In the genomic region with DNA sequence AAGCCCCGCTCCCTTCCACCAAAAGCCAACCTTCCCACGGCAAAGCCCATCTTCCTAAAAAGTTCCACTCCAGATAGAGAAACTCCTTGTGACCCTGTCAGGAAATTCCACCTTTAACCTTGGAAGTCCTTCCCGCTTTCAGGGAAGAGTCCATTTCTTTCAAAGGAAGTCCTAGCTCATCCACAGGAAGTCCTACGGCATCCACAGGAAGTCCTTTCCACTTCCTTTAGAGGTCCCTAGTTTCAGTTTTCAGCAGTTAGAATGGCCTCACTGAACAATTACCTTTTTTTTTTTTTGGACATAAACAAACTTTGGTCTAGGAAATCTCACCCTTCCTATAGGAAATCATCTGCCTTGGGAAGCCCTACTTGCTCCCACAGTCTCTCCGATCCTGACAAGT, we compare ENCODE assay signal across 17 cellular contexts. TPM values are rescaled to one million over a fixed set of nuclear protein-coding genes. Genes with fewer than 3 reads are reported as not detected.
DNase-seq lines count a peak whose midpoint lies in the region; ATAC-seq, FAIRE-seq and TF ChIP-seq lines count a peak whose summit lies in the region.
"Had no signal": no experiment of that assay in that cellular context is flagged by ENCODE, and none has a peak within 500 bp of the region (broad histone marks: within the 10 kb centered on the region; RNA-seq: fewer than 3 reads in every experiment).

No MANE protein-coding gene starts in this region.

- no TSS peak for BruUV-seq in endothelial cell of umbilical vein (replicated peaks; lab: Mats Ljungman, UMichigan)

- intact Hi-C loops in endothelial cell of umbilical vein (cut with micrococcal nuclease) = loop anchor here (1.0 kb wide), 1 partner anchor 24 kb away; no protein-coding TSS in a partner anchor
- intact Hi-C loops in aorta (cut with DNase I) = no loop called here

- H3K4me1 ChIP-seq in DOHH2 (ENCODE audit: control insufficient read depth, low read length) = peaks cover 11% of the 10 kb centered on the region
- H3K4me1 ChIP-seq in Loucy (ENCODE audit: insufficient read depth, low read length, poor library complexity, severe bottlenecking) = peaks cover 12% of the 10 kb centered on the region
- H3K4me1 ChIP-seq in endothelial cell of umbilical vein (ENCODE audit: control insufficient read depth, extremely low read depth, insufficient read depth, low read length) = peaks cover 9% of the 10 kb centered on the region
- H3K4me1 ChIP-seq in parathyroid adenoma = no peaks in the 10 kb centered on the region
- no peaks in the 10 kb centered on the region for H3K4me1 ChIP-seq in aorta (ENCODE audit: control insufficient read depth in 1 of 2, insufficient read depth in 2 of 2, low read length in 2 of 2)
- H3K4me1 ChIP-seq: BE2C, SJSA1 had no signal

- TF ChIP-seq CTCF in DOHH2 (IDR thresholded peaks at IDR 0.05; ENCODE audit: low read depth, low read length, poor library complexity, severe bottlenecking) = no peak
- TF ChIP-seq CTCF in Loucy (conservative IDR thresholded peaks at IDR 0.05; ENCODE audit: low read length) = no peak
- TF ChIP-seq CTCF in endothelial cell of umbilical vein (IDR thresholded peaks at IDR 0.05; ENCODE audit: extremely low read depth in 1 of 2, insufficient read depth in 1 of 2, low read depth in 1 of 2, low read length in 2 of 2) = no peak
- TF ChIP-seq CTCF in parathyroid adenoma (IDR thresholded peaks at IDR 0.05) = no peak

- H3K9me3 ChIP-seq in DOHH2 (ENCODE audit: control insufficient read depth, insufficient read depth, low read length) (no peaks in the 10 kb centered on the region), Loucy (ENCODE audit: insufficient read depth, low read depth, low read length) (peaks cover 2% of the 10 kb centered on the region; the same call in 1 of the 2 replicates), endothelial cell of umbilical vein (replicated peaks; ENCODE audit: control insufficient read depth, insufficient read depth, low read length) (no peaks in the 10 kb centered on the region), parathyroid adenoma (ENCODE audit: control insufficient read depth, low read length) (no peaks in the 10 kb centered on the region), aorta (ENCODE audit: control insufficient read depth, low read length) (no peaks in the 10 kb centered on the region)
- H3K9me3 ChIP-seq: BE2C, SJSA1 had no signal

- H3K79me2 ChIP-seq in DOHH2 (ENCODE audit: control insufficient read depth, low read length) (no peaks in the 10 kb centered on the region), Loucy (ENCODE audit: insufficient read depth, low read length) (no peaks in the 10 kb centered on the region), endothelial cell of umbilical vein (ENCODE audit: control insufficient read depth, insufficient read depth, low read length) (no peaks in the 10 kb centered on the region), parathyroid adenoma (no peaks in the 10 kb centered on the region)

- peak overlapping the region; percentile 14 for H2AFZ ChIP-seq in Loucy (ENCODE audit: low read length)
- peak overlapping the region; percentile 53 for H2AFZ ChIP-seq in endothelial cell of umbilical vein (ENCODE audit: low read depth, low read length)
- no peak overlapping the region for H2AFZ ChIP-seq in parathyroid adenoma

- no peak overlapping the region for H3K9ac ChIP-seq in Loucy (ENCODE audit: low read depth, low read length, poor library complexity, severe bottlenecking)
- H3K9ac ChIP-seq in endothelial cell of umbilical vein (replicated peaks; ENCODE audit: extremely low read depth, insufficient read depth, low read length) = no peak overlapping the region
- H3K9ac ChIP-seq in parathyroid adenoma = no peak overlapping the region

- H4K20me1 ChIP-seq in DOHH2 (ENCODE audit: control insufficient read depth, insufficient read depth, low read depth, low read length) (no peaks in the 10 kb centered on the region), Loucy (ENCODE audit: insufficient read depth, low read length, poor library complexity, severe bottlenecking) (no peaks in the 10 kb centered on the region), endothelial cell of umbilical vein (replicated peaks; ENCODE audit: control insufficient read depth, extremely low read depth, insufficient read depth, low read length) (no peaks in the 10 kb centered on the region)

- H3K9me2 ChIP-seq in DOHH2 (replicated peaks; ENCODE audit: control insufficient read depth, low read length) (no peaks in the 10 kb centered on the region), Loucy (replicated peaks; ENCODE audit: low read depth, low read length) (no peaks in the 10 kb centered on the region)

- dilution Hi-C loops in endothelial cell of umbilical vein (cut with MboI; ENCODE audit: extremely low pct_ligation_motif_present, low sequenced_read_pairs) = no loop called here

- H3K4me3 ChIP-seq in DOHH2 (ENCODE audit: low read length) (no peak overlapping the region), Loucy (ENCODE audit: low read length, poor library complexity, severe bottlenecking) (peak overlapping the region; percentile 32), endothelial cell of umbilical vein (replicated peaks in 1 of 3; ENCODE audit: insufficient read depth in 1 of 3, low read depth in 1 of 3, low read length in 3 of 3) (no peak overlapping the region), parathyroid adenoma (ENCODE audit: low read depth, low read length) (no peak overlapping the region), aorta (ENCODE audit: low read length in 2 of 2) (no peak overlapping the region)
- H3K4me3 ChIP-seq: SJSA1 had no signal

- POLR2A ChIA-PET in endothelial cell of umbilical vein (lab: Charles Lee) = interaction anchor here (0.6 kb wide), 2 partner anchors 51 to 57 kb away, joined by 3 read pairs; no protein-coding TSS in a partner anchor

- H3K36me3 ChIP-seq in DOHH2 (ENCODE audit: control insufficient read depth, low read length) (no peaks in the 10 kb centered on the region), Loucy (ENCODE audit: insufficient read depth, low read length) (no peaks in the 10 kb centered on the region), endothelial cell of umbilical vein (ENCODE audit: control insufficient read depth in 2 of 2, extremely low read depth in 1 of 2, insufficient read depth in 2 of 2, low read length in 2 of 2) (peaks cover 0 to 4% of the 10 kb centered on the region in 2 experiments), parathyroid adenoma (ENCODE audit: control insufficient read depth, insufficient read depth, low read length) (no peaks in the 10 kb centered on the region), aorta (ENCODE audit: control insufficient read depth in 1 of 2, insufficient read depth in 2 of 2, low read length in 1 of 2) (peaks cover 0 to 9% of the 10 kb centered on the region in 2 donors)
- H3K36me3 ChIP-seq: BE2C had no signal

- CTCF ChIA-PET in endothelial cell of umbilical vein (lab: Charles Lee) = interaction anchor here (0.7 to 6.9 kb wide), 3 partner anchors 9 to 92 kb away, joined by 4 to 71 read pairs (median 4); no protein-coding TSS in a partner anchor

- TF ChIP-seq POLR2A in endothelial cell of umbilical vein (IDR thresholded peaks at IDR 0.05; ENCODE audit: low read depth, low read length) = no peak

- no peak overlapping the region for H3K27ac ChIP-seq in DOHH2 (ENCODE audit: low read depth, low read length)
- no peak overlapping the region for H3K27ac ChIP-seq in endothelial cell of umbilical vein (ENCODE audit: insufficient read depth, low read depth, low read length)
- H3K27ac ChIP-seq in parathyroid adenoma = peak overlapping the region; percentile 40
- H3K27ac ChIP-seq in aorta (ENCODE audit: low read depth in 1 of 2, low read length in 2 of 2) = no peak overlapping the region
- H3K27ac ChIP-seq: SJSA1 had no signal

- 89 to 90% methylated on average over 5 of the region's 5 CpGs for WGBS in aorta, 2 donors

- peak; percentile 8 for FAIRE-seq in endothelial cell of umbilical vein (lab: Jason Lieb, UNC)

- H3K27me3 ChIP-seq in DOHH2 (ENCODE audit: control insufficient read depth, low read length) (0 out of 2 replicates have a peak, but pooled peaks cover 2% of the 10 kb centered on the region), Loucy (ENCODE audit: insufficient read depth, low read length, poor library complexity, severe bottlenecking) (no peaks in the 10 kb centered on the region), endothelial cell of umbilical vein (ENCODE audit: control insufficient read depth in 2 of 2, insufficient read depth in 2 of 2, low read length in 2 of 2) (no peaks in the 10 kb centered on the region), parathyroid adenoma (ENCODE audit: control insufficient read depth, insufficient read depth, low read length) (no peaks in the 10 kb centered on the region), aorta (ENCODE audit: control insufficient read depth in 1 of 2, insufficient read depth in 2 of 2, low read length in 1 of 2) (no peaks in the 10 kb centered on the region)
- H3K27me3 ChIP-seq: BE2C, SJSA1 had no signal

- no peak for ATAC-seq in aorta (ENCODE audit: low FRiP score)
- ATAC-seq: PC-3 had no signal

- H3K9me1 ChIP-seq in endothelial cell of umbilical vein (replicated peaks; ENCODE audit: control insufficient read depth, extremely low read depth, insufficient read depth, low read length) = no peaks in the 10 kb centered on the region

- H3K4me2 ChIP-seq in DOHH2 (ENCODE audit: low read length) (peak overlapping the region; percentile 9), Loucy (ENCODE audit: low read depth, low read length, poor library complexity, severe bottlenecking) (peak overlapping the region; percentile 52), endothelial cell of umbilical vein (ENCODE audit: insufficient read depth, low read length) (peak overlapping the region; percentile 67), parathyroid adenoma (ENCODE audit: low read length) (no peak overlapping the region)

- DNase-seq in endothelial cell of umbilical vein (ENCODE audit: low read depth, low spot score) = no peak
- no peak for DNase-seq in NCI-H446 (lab: John Stamatoyannopoulos, UW)
- DNase-seq in NCI-H345 (lab: John Stamatoyannopoulos, UW) = no peak
- no peak for DNase-seq in aorta
- DNase-seq: BE2C; CD8-positive, alpha-beta memory T cell; MV-4-11; NCI-H1436; NCI-H2227 treated with DMSO at 0.1 percent for 48 hours; NCI-H526 treated with DMSO at 0.1 percent for 48 hours; PC-3 had no signal

- no peaks in the 10 kb centered on the region for H3F3A ChIP-seq in DOHH2 (ENCODE audit: control insufficient read depth, insufficient read depth)
- H3F3A ChIP-seq in Loucy (ENCODE audit: low read depth) = no peaks in the 10 kb centered on the region

RNA-seq across cellular contexts. Expression of a gene that starts 31.7 kb away (rescaled TPM):
- 38.9 and 40.6 TPM in 2 replicates for total RNA-seq in endothelial cell of umbilical vein
- 17.6 and 23.7 TPM in 2 replicates for polyA plus RNA-seq in endothelial cell of umbilical vein
- polyA plus RNA-seq in endothelial cell of umbilical vein (2011; cell fraction: cytosol; rRNA removed) = 6.5 and 8.7 TPM in 2 replicates
- 88.1 and 102 TPM in 2 replicates for polyA plus RNA-seq in endothelial cell of umbilical vein (2011; cell fraction: nucleus; rRNA removed)
- 22.6 and 38.8 TPM in 2 replicates for polyA plus RNA-seq in endothelial cell of umbilical vein (2012)
- polyA minus RNA-seq in endothelial cell of umbilical vein = 20.4 and 22.4 TPM in 2 replicates
- polyA minus RNA-seq in endothelial cell of umbilical vein (2011; cell fraction: cytosol; rRNA and poly(A)+ RNA removed) = 2.5 TPM
- polyA minus RNA-seq in endothelial cell of umbilical vein (2011; cell fraction: nucleus; rRNA and poly(A)+ RNA removed) = 21.9 and 29.7 TPM in 2 replicates
- total RNA-seq in aorta = 10 to 100 TPM; 41.9 to 57.1 TPM
- 10 to 100 TPM; 21.3 to 59.1 TPM for polyA plus RNA-seq in aorta
- total RNA-seq: CD8-positive, alpha-beta memory T cell had no signal
- polyA plus RNA-seq: CD8-positive, alpha-beta memory T cell; IgD-negative memory B cell had no signal

RNA-seq across cellular contexts. Expression of a gene that starts 34.1 kb away (rescaled TPM):
- not detected in 2 replicates for total RNA-seq in endothelial cell of umbilical vein
- polyA plus RNA-seq in endothelial cell of umbilical vein = not detected in 2 replicates
- not detected in 2 replicates for polyA plus RNA-seq in endothelial cell of umbilical vein (2011; cell fraction: cytosol; rRNA removed)
- not detected in 2 replicates for polyA plus RNA-seq in endothelial cell of umbilical vein (2011; cell fraction: nucleus; rRNA removed)
- 0.44 TPM in 1 of 2 replicates, not detected in the other for polyA plus RNA-seq in endothelial cell of umbilical vein (2012)
- 0.39 and 1.3 TPM in 2 replicates for polyA minus RNA-seq in endothelial cell of umbilical vein
- polyA minus RNA-seq in endothelial cell of umbilical vein (2011; cell fraction: cytosol; rRNA and poly(A)+ RNA removed) = not detected
- not detected in 2 replicates for polyA minus RNA-seq in endothelial cell of umbilical vein (2011; cell fraction: nucleus; rRNA and poly(A)+ RNA removed)
- total RNA-seq in aorta = 1 to 10 TPM; 2.5 to 4.8 TPM
- polyA plus RNA-seq in aorta = 1 to 10 TPM in 1 of 2 donors, under 1 TPM in 1; 0.74 to 9.3 TPM
- total RNA-seq: CD8-positive, alpha-beta memory T cell; PC-3; SJSA1 had no signal
- polyA plus RNA-seq: AG04450; CD8-positive, alpha-beta memory T cell; IgD-negative memory B cell had no signal
